ENCODE assay signal across 1 cellular context in genomic region chr11:34438529-34439507, GRCh38.
TF ChIP-seq lines count a peak whose summit lies in the region.

CAT (plus strand) TSS chr11:34438934; CDS start chr11:34439014, 80 bp downstream.

TF ChIP-seq in HepG2, 621 proteins besides CTCF, POLR2A, EP300 and RAD21 (continued from another document and continues in another):
- TF ChIP-seq CBFB (CRISPR knock-in tag; IDR thresholded peaks at IDR 0.05) (peak; percentile 28; the same call in 1 of the 2 replicates), ZNF350 (CRISPR knock-in tag; IDR thresholded peaks at IDR 0.05; ENCODE audit: borderline replicate concordance, low read depth) (peak; percentile 78), ZBTB38 (CRISPR knock-in tag; IDR thresholded peaks at IDR 0.05) (peak; percentile 65), HINFP (CRISPR knock-in tag; IDR thresholded peaks at IDR 0.05; ENCODE audit: low read depth) (0 out of 2 replicates have a peak, but pooled peaks have one; percentile 69), ZNF547 (CRISPR knock-in tag; IDR thresholded peaks at IDR 0.05) (peak; percentile 82), RFXANK (CRISPR knock-in tag; IDR thresholded peaks at IDR 0.05) (peak; percentile 20; the same call in 1 of the 2 replicates), ZNF678 (CRISPR knock-in tag; IDR thresholded peaks at IDR 0.05) (no peak), YEATS2 (CRISPR knock-in tag; IDR thresholded peaks at IDR 0.05; ENCODE audit: borderline replicate concordance) (peak; percentile 38), ZNF777 (CRISPR knock-in tag; IDR thresholded peaks at IDR 0.05) (peak; percentile 44; the same call in 1 of the 2 replicates), NRL (CRISPR knock-in tag; IDR thresholded peaks at IDR 0.05; ENCODE audit: borderline replicate concordance) (no peak; the same call in 1 of the 2 replicates), ZSCAN12 (CRISPR knock-in tag; IDR thresholded peaks at IDR 0.05) (peak; percentile 77; the same call in 1 of the 2 replicates), DZIP1 (CRISPR knock-in tag; IDR thresholded peaks at IDR 0.05) (no peak), SIX1 (CRISPR knock-in tag; IDR thresholded peaks at IDR 0.05; ENCODE audit: borderline replicate concordance) (no peak), ZNF530 (CRISPR knock-in tag; IDR thresholded peaks at IDR 0.05; ENCODE audit: low read depth) (no peak), ETS1 (CRISPR knock-in tag; IDR thresholded peaks at IDR 0.05) (0 out of 2 replicates have a peak, but pooled peaks have one; percentile 15), ZNF460 (CRISPR knock-in tag; IDR thresholded peaks at IDR 0.05; ENCODE audit: borderline replicate concordance) (no peak; the same call in 1 of the 2 replicates), NKX3-1 (CRISPR knock-in tag; IDR thresholded peaks at IDR 0.05) (no peak), ZNF12 (CRISPR knock-in tag; IDR thresholded peaks at IDR 0.05) (no peak; the same call in 1 of the 2 replicates), CHD2 (IDR thresholded peaks at IDR 0.05; ENCODE audit: low read depth, low read length) (no peak), MTF2 (CRISPR knock-in tag; IDR thresholded peaks at IDR 0.05; ENCODE audit: borderline replicate concordance) (0 out of 2 replicates have a peak, but pooled peaks have one; percentile 45), RBM22 (optimal IDR thresholded peaks at IDR 0.05; ENCODE audit: low read length) (no peak), ZNF740 (CRISPR knock-in tag; IDR thresholded peaks at IDR 0.05) (0 out of 2 replicates have a peak, but pooled peaks have one; percentile 26), YY1 (IDR thresholded peaks at IDR 0.05; ENCODE audit: insufficient read depth, insufficient replicate concordance, low read depth, low read length) (peak; percentile 67), ZNF3 (CRISPR knock-in tag; IDR thresholded peaks at IDR 0.05) (no peak), ZNF292 (CRISPR knock-in tag; IDR thresholded peaks at IDR 0.05; ENCODE audit: borderline replicate concordance, low read depth) (peak; percentile 94), ZNF562 (CRISPR knock-in tag; IDR thresholded peaks at IDR 0.05; ENCODE audit: borderline replicate concordance) (no peak), ZNF577 (CRISPR knock-in tag; IDR thresholded peaks at IDR 0.05; ENCODE audit: borderline replicate concordance, low read depth) (no peak), ZSCAN21 (CRISPR knock-in tag; IDR thresholded peaks at IDR 0.05; ENCODE audit: borderline replicate concordance) (peak; percentile 85; the same call in 1 of the 2 replicates), SP140L (CRISPR knock-in tag; IDR thresholded peaks at IDR 0.05; ENCODE audit: borderline replicate concordance) (no peak), MEF2D (CRISPR knock-in tag; IDR thresholded peaks at IDR 0.05) (peak; percentile 86; the same call in 1 of the 2 replicates), MAFK (conservative IDR thresholded peaks at IDR 0.05 in 1 of 2, IDR thresholded peaks at IDR 0.05 in 1 of 2; ENCODE audit: low read length in 2 of 2) (no peak), PAXIP1 (CRISPR knock-in tag; conservative IDR thresholded peaks at IDR 0.05) (no peak; the same call in 1 of the 2 replicates), ZNF841 (CRISPR knock-in tag; IDR thresholded peaks at IDR 0.05; ENCODE audit: borderline replicate concordance) (no peak), TCF7 (IDR thresholded peaks at IDR 0.05; ENCODE audit: low read depth) (peak; percentile 37; the same call in 1 of the 2 replicates), THYN1 (CRISPR knock-in tag; IDR thresholded peaks at IDR 0.05; ENCODE audit: borderline replicate concordance, low read depth) (no peak), REL (CRISPR knock-in tag; conservative IDR thresholded peaks at IDR 0.05) (peak; percentile 60; the same call in 1 of the 2 replicates), ZNF235 (CRISPR knock-in tag; IDR thresholded peaks at IDR 0.05; ENCODE audit: borderline replicate concordance) (0 out of 2 replicates have a peak, but pooled peaks have one; percentile 85), MATR3 (CRISPR knock-in tag; IDR thresholded peaks at IDR 0.05) (no peak), ZNF225 (CRISPR knock-in tag; IDR thresholded peaks at IDR 0.05) (0 out of 2 replicates have a peak, but pooled peaks have one; percentile 35), HNRNPK (IDR thresholded peaks at IDR 0.05; ENCODE audit: low read depth, low read length, poor library complexity, severe bottlenecking) (no peak), FOXP1 (IDR thresholded peaks at IDR 0.05) (no peak), FOXP1 (CRISPR knock-in tag; IDR thresholded peaks at IDR 0.05) (no peak), TFDP2 (CRISPR knock-in tag; IDR thresholded peaks at IDR 0.05) (peak; percentile 28; the same call in 1 of the 2 replicates), NCOR1 (IDR thresholded peaks at IDR 0.05; ENCODE audit: borderline replicate concordance, low read length) (peak; percentile 44; the same call in 1 of the 2 replicates), ZNF343 (CRISPR knock-in tag; IDR thresholded peaks at IDR 0.05) (peak; percentile 52; the same call in 1 of the 2 replicates), NR3C1 (CRISPR knock-in tag; IDR thresholded peaks at IDR 0.05) (no peak), TERF1 (CRISPR knock-in tag; IDR thresholded peaks at IDR 0.05) (no peak), CEBPG (CRISPR knock-in tag; IDR thresholded peaks at IDR 0.05) (peak; percentile 29; the same call in 1 of the 2 replicates), ZNF670 (CRISPR knock-in tag; IDR thresholded peaks at IDR 0.05; ENCODE audit: borderline replicate concordance) (no peak), BCL3 (CRISPR knock-in tag; IDR thresholded peaks at IDR 0.05) (peak; percentile 95; the same call in 1 of the 2 replicates), PRDM4 (CRISPR knock-in tag; IDR thresholded peaks at IDR 0.05; ENCODE audit: borderline replicate concordance) (no peak), ZNF441 (CRISPR knock-in tag; IDR thresholded peaks at IDR 0.05; ENCODE audit: borderline replicate concordance) (no peak), ARHGAP35 (CRISPR knock-in tag; IDR thresholded peaks at IDR 0.05; ENCODE audit: borderline replicate concordance) (0 out of 2 replicates have a peak, but pooled peaks have one; percentile 53), BHLHE40 (IDR thresholded peaks at IDR 0.05; ENCODE audit: low read length) (no peak), ZNF761 (CRISPR knock-in tag; conservative IDR thresholded peaks at IDR 0.05) (peak; percentile 84)
